ENCODE assay signal across 23 cellular contexts in the genomic region with DNA sequence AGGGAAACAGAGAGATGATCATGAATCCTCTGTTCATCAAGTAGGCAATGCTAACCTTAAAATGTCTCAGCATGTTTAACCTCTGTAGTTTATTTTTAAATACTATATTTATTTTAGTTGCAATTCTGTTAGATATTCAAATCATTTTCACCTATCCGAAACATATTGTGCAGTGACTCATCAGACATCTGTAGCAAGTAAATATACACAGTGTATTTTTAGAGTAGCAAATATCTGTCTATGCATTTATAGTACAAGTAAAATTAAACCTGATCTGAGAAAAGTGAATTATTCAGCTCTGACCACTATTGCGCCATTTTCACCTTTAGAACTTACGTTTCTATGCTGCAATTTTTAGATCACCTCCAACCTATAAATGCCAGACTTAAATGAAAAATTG. TPM values are rescaled to one million over a fixed set of nuclear protein-coding genes. Genes with fewer than 3 reads are reported as not detected.
"Had no signal": no experiment of that assay in that cellular context is flagged by ENCODE, and none has a peak within 500 bp of the region (broad histone marks: within the 10 kb centered on the region; RNA-seq: fewer than 3 reads in every experiment).

No MANE protein-coding gene starts in this region.

- H3K27ac ChIP-seq: HL-60, SJSA1, SK-N-MC had no signal

- H3K4me3 ChIP-seq: SJSA1, SK-N-MC had no signal

- H3K36me3 ChIP-seq: SJSA1 had no signal

- FAIRE-seq: HTR-8/SVneo, RCC 7860 had no signal

- H3K9me3 ChIP-seq: SJSA1 had no signal

- H3K4me1 ChIP-seq: SJSA1 had no signal

- H3K27me3 ChIP-seq: SJSA1 had no signal

- DNase-seq: KBM-7, MV-4-11, NCI-H1048, NCI-H1105, NCI-H1417, NCI-H1436 treated with DMSO at 0.1 percent for 48 hours, NCI-H1694, NCI-H187 treated with DMSO at 0.1 percent for 48 hours, NCI-H2029 treated with DMSO at 0.1 percent for 48 hours, NCI-H2171 treated with DMSO at 0.1 percent for 48 hours, NCI-H345, NCI-H446 treated with DMSO at 0.1 percent for 48 hours, NCI-H510A treated with DMSO at 0.1 percent for 48 hours, NCI-H526, NCI-H82, Right ventricle myocardium superior, RPMI8226, SIG-M5 had no signal

RNA-seq across cellular contexts. Expression of a gene that starts 24.3 kb away (rescaled TPM):
- total RNA-seq: SJSA1 had no signal
